ENCODE assay signal across 13 cellular contexts in the genomic region with DNA sequence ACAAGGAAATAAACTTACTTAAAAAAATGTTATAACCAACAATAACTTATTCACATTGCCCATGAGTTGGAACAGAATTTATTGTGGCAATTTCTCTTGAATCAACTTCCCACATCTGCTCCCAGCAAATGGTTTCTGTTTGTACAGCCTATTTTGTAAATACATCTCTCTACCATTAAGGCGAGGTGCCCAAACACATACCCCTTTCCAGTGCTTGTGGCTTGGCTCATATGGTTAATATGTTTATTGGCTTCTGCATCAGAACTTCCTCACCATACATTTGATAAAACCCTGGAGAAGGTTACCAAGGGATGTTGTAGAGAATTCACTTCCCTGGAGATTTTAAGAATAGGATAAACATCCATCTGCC.
DNase-seq lines count a peak whose midpoint lies in the region; ATAC-seq, FAIRE-seq and TF ChIP-seq lines count a peak whose summit lies in the region.
"Had no signal": no experiment of that assay in that cellular context is flagged by ENCODE, and none has a peak within 500 bp of the region (broad histone marks: within the 10 kb centered on the region; RNA-seq: fewer than 3 reads in every experiment).

No MANE protein-coding gene starts in this region.

- intact Hi-C loops in right lobe of liver (cut with DNase I), result no loop called here

- CTCF ChIA-PET in AG04449 (lab: Yijun Ruan, JAX), result no interaction called here

- H3K4me1 ChIP-seq in astrocyte (ENCODE audit: insufficient read depth, low read length), result peaks cover 24% of the 10 kb centered on the region
- H3K4me1 ChIP-seq in right lobe of liver, result peaks cover 0 to 38% (median 7%) of the 10 kb centered on the region in 4 donors

- H3K36me3 ChIP-seq in astrocyte (ENCODE audit: insufficient read depth, low read length), result no peaks in the 10 kb centered on the region
- H3K36me3 ChIP-seq in right lobe of liver, result no peaks in the 10 kb centered on the region

- DNase-seq in AG04449 (ENCODE audit: low read depth, low spot score) (no peak), HFFc6 (no peak), astrocyte (ENCODE audit: low read depth) (no peak), right lobe of liver (no peak), NCI-H446 treated with DMSO at 0.1 percent for 48 hours (lab: John Stamatoyannopoulos, UW) (no peak), dedifferentiated amniotic fluid mesenchymal stem cell (ENCODE audit: extremely low spot score) (no peak)
- DNase-seq in activated T-cell treated with anti-CD3 and anti-CD28 coated beads, Interleukin-2, amount 50 U/mL, for 48 hours, result no peak
- DNase-seq: activated CD4-positive, alpha-beta T cell treated with anti-CD3 and anti-CD28 coated beads, Interleukin-2, amount 50 U/mL, for 4 hours; midbrain; NCI-H1048; Right ventricle myocardium superior had no signal

- peak overlapping the region; percentile 13; the same call in 1 of the 2 replicates for H3K4me3 ChIP-seq in AG04449 (ENCODE audit: low read depth, low read length)
- no peak overlapping the region for H3K4me3 ChIP-seq in astrocyte (ENCODE audit: insufficient read depth, low read depth, low read length)
- H3K4me3 ChIP-seq in right lobe of liver, result peak overlapping the region in 1 of 3 donors; percentile 14

- ATAC-seq in right lobe of liver, result peak in 2 of 4 donors; percentile 2 to 4
- no peak for ATAC-seq in HG02973 (IDR thresholded peaks at IDR 0.05; ENCODE audit: unreplicated experiment)

- H3K9ac ChIP-seq in astrocyte (ENCODE audit: low read length), result peak overlapping the region; percentile 87

- peak overlapping the region; percentile 84 for H3K4me2 ChIP-seq in astrocyte (ENCODE audit: low read length)

- H2AFZ ChIP-seq in astrocyte (ENCODE audit: low read depth, low read length), result no peak overlapping the region

- WGBS in right lobe of liver (ENCODE audit: insufficient coverage, low coverage, low lambda C conversion rate, missing lambda C conversion rate), result 0% methylated on average over 1 of the region's 1 CpG

- H3K4me1 Mint-ChIP-seq in HFFc6 (ENCODE audit: low read depth), result peaks cover 70% of the 10 kb centered on the region
- peaks cover 44% of the 10 kb centered on the region for H3K4me1 Mint-ChIP-seq in astrocyte (ENCODE audit: low read depth, unreplicated experiment)

- no peaks in the 10 kb centered on the region for H3K27me3 ChIP-seq in astrocyte (ENCODE audit: insufficient read depth, low read length)
- no peaks in the 10 kb centered on the region for H3K27me3 ChIP-seq in right lobe of liver

- H3K9me3 ChIP-seq in astrocyte (ENCODE audit: insufficient read depth, low read depth, low read length) (no peaks in the 10 kb centered on the region), right lobe of liver (no peaks in the 10 kb centered on the region)

- H3K27ac Mint-ChIP-seq in HFFc6, result peak overlapping the region; percentile 89
- H3K27ac Mint-ChIP-seq in astrocyte (ENCODE audit: unreplicated experiment), result peak overlapping the region; percentile 74
- H3K27ac Mint-ChIP-seq: stimulated activated naive CD8-positive, alpha-beta T cell treated with anti-CD3 and anti-CD28 coated beads, Interleukin-15, Interleukin-2, amounts not matched to agents 100 ng/mL and 50 ng/mL, for 24 hours had no signal

- H3K36me3 Mint-ChIP-seq in HFFc6 (ENCODE audit: low read depth) (peaks cover 13% of the 10 kb centered on the region), astrocyte (ENCODE audit: low read depth, unreplicated experiment) (peaks cover 4% of the 10 kb centered on the region)

- no peak overlapping the region for H3K27ac ChIP-seq in astrocyte (ENCODE audit: low read depth, low read length)
- H3K27ac ChIP-seq in right lobe of liver, result peak overlapping the region; percentile 87 to 94 (median 91)

- FAIRE-seq in astrocyte (lab: Jason Lieb, UNC), result no peak

- no peak for TF ChIP-seq CTCF in AG04449 (IDR thresholded peaks at IDR 0.05; ENCODE audit: insufficient read depth, low read length, missing control alignments)
- no peak for TF ChIP-seq CTCF in HFFc6 (IDR thresholded peaks at IDR 0.05)
- no peak for TF ChIP-seq CTCF in astrocyte (IDR thresholded peaks at IDR 0.05; ENCODE audit: insufficient read depth, low read depth, low read length)
- no peak for TF ChIP-seq CTCF in right lobe of liver (IDR thresholded peaks at IDR 0.05)

- no peaks in the 10 kb centered on the region for H3K9me3 Mint-ChIP-seq in HFFc6
- no peaks in the 10 kb centered on the region for H3K9me3 Mint-ChIP-seq in astrocyte (ENCODE audit: unreplicated experiment)
- H3K9me3 Mint-ChIP-seq: stimulated activated naive CD8-positive, alpha-beta T cell treated with anti-CD3 and anti-CD28 coated beads, Interleukin-15, Interleukin-2, amounts not matched to agents 100 ng/mL and 50 ng/mL, for 24 hours had no signal

- peak overlapping the region; percentile 92 for H3K4me3 Mint-ChIP-seq in HFFc6
- H3K4me3 Mint-ChIP-seq in astrocyte (ENCODE audit: unreplicated experiment), result peak overlapping the region; percentile 99

- H4K20me1 ChIP-seq in astrocyte (ENCODE audit: insufficient read depth, low read length), result peaks cover 3% of the 10 kb centered on the region

- H3K27me3 Mint-ChIP-seq in HFFc6 (ENCODE audit: insufficient read depth), result peaks cover 5% of the 10 kb centered on the region
- no peaks in the 10 kb centered on the region for H3K27me3 Mint-ChIP-seq in astrocyte (ENCODE audit: low read depth, unreplicated experiment)

- POLR2A ChIA-PET in AG04449 (lab: Yijun Ruan, JAX), result no interaction called here

- peaks cover 41% of the 10 kb centered on the region for H3K79me2 ChIP-seq in astrocyte (ENCODE audit: insufficient read depth, low read length)

- TF ChIP-seq POLR2A in right lobe of liver (IDR thresholded peaks at IDR 0.05), result no peak
